Comparison of ENCODE assay signal across 8 cellular contexts in genomic region chr17:41930009-41930832, GRCh38. TPM values are rescaled to one million over a fixed set of nuclear protein-coding genes. Genes with fewer than 3 reads are reported as not detected.
DNase-seq lines count a peak whose midpoint lies in the region; ATAC-seq and TF ChIP-seq lines count a peak whose summit lies in the region.

TSS of gene ODAD4 (plus strand) at chr17:41930617. CDS start at chr17:41930724, 107 bp downstream.

- TF ChIP-seq RAD21 in Ishikawa (IDR thresholded peaks at IDR 0.05; ENCODE audit: low read depth), result peak; percentile 18; the same call in 1 of the 2 replicates

- H3K4me3 ChIP-seq in esophagus (ENCODE audit: low read depth in 1 of 2, low read length in 2 of 2), result peak within 1 kb of the TSS; percentile 39 to 46
- H3K4me3 ChIP-seq in mucosa of stomach (ENCODE audit: low read length), result peak within 1 kb of the TSS; percentile 99

- TF ChIP-seq EP300 in Ishikawa (IDR thresholded peaks at IDR 0.05; ENCODE audit: borderline replicate concordance), result no peak

- no peaks in the 10 kb centered on the region for H3K27me3 ChIP-seq in esophagus (ENCODE audit: control insufficient read depth in 1 of 2, insufficient read depth in 2 of 2, low read length in 2 of 2)
- H3K27me3 ChIP-seq in mucosa of stomach (ENCODE audit: control insufficient read depth, insufficient read depth, low read length), result no peaks in the 10 kb centered on the region

- DNase-seq in DMS153 treated with DMSO at 0.1 percent for 48 hours (lab: John Stamatoyannopoulos, UW; ENCODE audit: unreplicated experiment) (peak; percentile 96), OCI-M2 (lab: John Stamatoyannopoulos, UW; ENCODE audit: unreplicated experiment) (peak; percentile 81)
- DNase-seq in activated T-cell treated with anti-CD3 and anti-CD28 coated beads, Interleukin-2, amount 50 U/mL, for 1 hour, result peak; percentile 95
- DNase-seq in stimulated activated CD8-positive, alpha-beta memory T cell treated with anti-CD3 and anti-CD28 coated beads, Interleukin-4, amount 100 ng/mL, for 48 hours, result peak; percentile 96

- no peaks in the 10 kb centered on the region for H3K9me3 ChIP-seq in esophagus (ENCODE audit: control insufficient read depth in 2 of 2, insufficient read depth in 1 of 2, low read depth in 1 of 2, low read length in 1 of 2)
- H3K9me3 ChIP-seq in mucosa of stomach (ENCODE audit: control insufficient read depth, low read length), result no peaks in the 10 kb centered on the region

- H3K4me1 ChIP-seq in esophagus (ENCODE audit: control insufficient read depth in 2 of 2, insufficient read depth in 2 of 2, low read length in 1 of 2) (peaks cover 0 to 3% of the 10 kb centered on the region in 2 donors), mucosa of stomach (ENCODE audit: control insufficient read depth, insufficient read depth, low read length) (no peaks in the 10 kb centered on the region)

- ATAC-seq in GM21576 (IDR thresholded peaks at IDR 0.05; ENCODE audit: unreplicated experiment), result peak; percentile 82

- peak within 1 kb of the TSS; percentile 88 for H3K9ac ChIP-seq in mucosa of stomach (ENCODE audit: low read length)

- 1 to 2% methylated on average over 43 of the region's 43 CpGs for WGBS in esophagus, 2 donors

- H3K36me3 ChIP-seq in esophagus (ENCODE audit: control insufficient read depth in 2 of 2, insufficient read depth in 2 of 2, low read length in 1 of 2) (no peaks in the 10 kb centered on the region), mucosa of stomach (ENCODE audit: control insufficient read depth, insufficient read depth, low read length) (no peaks in the 10 kb centered on the region)

- H3K27ac ChIP-seq in esophagus (ENCODE audit: low read depth in 2 of 2, low read length in 1 of 2), result peak within 1 kb of the TSS; percentile 69 to 89

TF ChIP-seq in Ishikawa, 13 proteins besides CTCF, POLR2A, EP300 and RAD21:
- TF ChIP-seq MAX (IDR thresholded peaks at IDR 0.05), result peak; percentile 89
- TF ChIP-seq TCF12 (IDR thresholded peaks at IDR 0.05; ENCODE audit: low read depth), result no peak
- TF ChIP-seq TAF1 (IDR thresholded peaks at IDR 0.05; ENCODE audit: low read depth), result peak; percentile 59; the same call in 1 of the 2 replicates
- no peak for TF ChIP-seq ZBTB7A (IDR thresholded peaks at IDR 0.05; ENCODE audit: low read depth)
- peak; percentile 34; the same call in 1 of the 2 replicates for TF ChIP-seq TEAD4 (IDR thresholded peaks at IDR 0.05)
- 0 out of 2 replicates have a peak, but pooled peaks have one; percentile 56 for TF ChIP-seq EGR1 (IDR thresholded peaks at IDR 0.05)
- no peak for TF ChIP-seq YY1 (IDR thresholded peaks at IDR 0.05; ENCODE audit: low read depth)
- no peak for TF ChIP-seq REST (IDR thresholded peaks at IDR 0.05; ENCODE audit: low read depth)
- TF ChIP-seq CEBPB (IDR thresholded peaks at IDR 0.05), result peak; percentile 39; the same call in 1 of the 2 replicates
- peak; percentile 26; the same call in 1 of the 2 replicates for TF ChIP-seq NFIC (IDR thresholded peaks at IDR 0.05)

RNA-seq across cellular contexts. Expression of gene ODAD4, which starts in this region (rescaled TPM):
- under 1 TPM; 0.18 to 0.31 TPM for polyA plus RNA-seq in esophagus

Comparison
In these comparisons a context has a peak if more than half of its experiments do, and no peak if none do; other contexts are left out.
1. Peak in every context shown above with its lines: DNase-seq, ATAC-seq, H3K4me3 ChIP-seq and H3K27ac ChIP-seq.